25 cellular contexts compared by ENCODE assay signal in genomic region chr7:89021741-89022140, GRCh38.
DNase-seq lines count a peak whose midpoint lies in the region; ATAC-seq, FAIRE-seq and TF ChIP-seq lines count a peak whose summit lies in the region.
"Had no signal": no experiment of that assay in that cellular context is flagged by ENCODE, and none has a peak within 500 bp of the region (broad histone marks: within the 10 kb centered on the region; RNA-seq: fewer than 3 reads in every experiment).

No MANE protein-coding gene starts in this region.

- DNase-seq in H9 (no peak), H1 (ENCODE audit: low read depth in 1 of 2, low spot score in 2 of 2) (no peak), mesendoderm (peak; percentile 91), NCI-H526 treated with DMSO at 0.1 percent for 48 hours (lab: John Stamatoyannopoulos, UW) (no peak), D341Med (ENCODE audit: low spot score) (no peak), hepatic stellate cell (ENCODE audit: low spot score) (no peak)
- no peak for DNase-seq in stimulated activated effector memory CD8-positive, alpha-beta T cell treated with anti-CD3 and anti-CD28 coated beads, Interleukin-12 subunit alpha, Interleukin-12 subunit beta, amount 100 ng/mL, for 72 hours (ENCODE audit: low spot score in 2 of 2)
- DNase-seq: Caco-2; CD4-positive, CD25-positive, alpha-beta regulatory T cell; CD8-positive, alpha-beta T cell; DMS 273 treated with DMSO at 0.1 percent for 48 hours; DMS79; EL; GDM1; GM23248; HFFc6 had no signal

- H4K5ac ChIP-seq in H9 (ENCODE audit: insufficient read length, low read depth, low read length) = no peak overlapping the region
- H4K5ac ChIP-seq in H1 (ENCODE audit: insufficient read length, low read depth, low read length) = no peak overlapping the region
- no peak overlapping the region for H4K5ac ChIP-seq in mesendoderm (ENCODE audit: low read length)

- H2BK120ac ChIP-seq in H9 (ENCODE audit: low read depth, low read length, poor library complexity, severe bottlenecking) = no peak overlapping the region
- H2BK120ac ChIP-seq in H1 (replicated peaks; ENCODE audit: low read depth, low read length) = no peak overlapping the region
- H2BK120ac ChIP-seq in mesendoderm (ENCODE audit: low read depth, low read length) = no peak overlapping the region

- no peak overlapping the region for H3K27ac ChIP-seq in H9 (ENCODE audit: insufficient read length, low read depth, low read length)
- no peak overlapping the region for H3K27ac ChIP-seq in H1 (ENCODE audit: low read depth, low read length)
- H3K27ac ChIP-seq in mesendoderm (ENCODE audit: low read depth, low read length) = no peak overlapping the region
- H3K27ac ChIP-seq: 22Rv1, BLaER1, C4-2B, GM23248 had no signal

- H3K27ac Mint-ChIP-seq in H9 = peak overlapping the region in 2 of 3 experiments; percentile 37 to 62; a peak in 3 of 7 replicates
- H3K27ac Mint-ChIP-seq in stimulated activated effector memory CD8-positive, alpha-beta T cell treated with anti-CD3 and anti-CD28 coated beads, Interleukin-12 subunit alpha, Interleukin-12 subunit beta, amount 100 ng/mL, for 72 hours = no peak overlapping the region
- H3K27ac Mint-ChIP-seq: B cell; CD4-positive, CD25-positive, alpha-beta regulatory T cell; CD8-positive, alpha-beta T cell; HFFc6 had no signal

- H4K91ac ChIP-seq in H9 (ENCODE audit: insufficient read length, low read depth, low read length) (no peak overlapping the region), H1 (replicated peaks; ENCODE audit: insufficient read length, low read length) (peak overlapping the region; percentile 39)

- no peaks in the 10 kb centered on the region for H3K4me1 ChIP-seq in H9 (ENCODE audit: insufficient read depth, low read length)
- H3K4me1 ChIP-seq in H1 (replicated peaks in 1 of 4; ENCODE audit: control insufficient read depth in 3 of 4, insufficient read depth in 4 of 4, low read length in 3 of 4) = 0 out of 7 replicates have a peak, but pooled peaks cover 0 to 3% (median 0%) of the 10 kb centered on the region in 4 experiments
- H3K4me1 ChIP-seq in mesendoderm (ENCODE audit: control insufficient read depth, low read depth, low read length) = peaks cover 2% of the 10 kb centered on the region
- H3K4me1 ChIP-seq: Caco-2 had no signal

- no peak for TF ChIP-seq POLR2A in H1 (IDR thresholded peaks at IDR 0.05; ENCODE audit: control extremely low read depth in 1 of 2, low read depth in 2 of 2, low read length in 2 of 2)

- no peak for FAIRE-seq in H1 (lab: Jason Lieb, UNC)
- FAIRE-seq: A204.1, D721Med, GM12878, GM19239 had no signal

- H2AK5ac ChIP-seq in H9 (ENCODE audit: insufficient read length, low read length) = no peak overlapping the region
- no peak overlapping the region for H2AK5ac ChIP-seq in H1 (ENCODE audit: low read depth, low read length)
- no peak overlapping the region for H2AK5ac ChIP-seq in mesendoderm (ENCODE audit: low read length)

- H3K79me2 ChIP-seq in H9 (ENCODE audit: insufficient read depth, low read length) (no peaks in the 10 kb centered on the region), H1 (ENCODE audit: control insufficient read depth in 1 of 2, insufficient read depth in 2 of 2, low read length in 2 of 2) (no peaks in the 10 kb centered on the region), mesendoderm (ENCODE audit: control insufficient read depth, insufficient read depth, low read length) (no peaks in the 10 kb centered on the region)

- peaks cover 8 to 9% of the 10 kb centered on the region in 2 experiments for H3K4me1 Mint-ChIP-seq in H9
- H3K4me1 Mint-ChIP-seq in stimulated activated effector memory CD8-positive, alpha-beta T cell treated with anti-CD3 and anti-CD28 coated beads, Interleukin-12 subunit alpha, Interleukin-12 subunit beta, amount 100 ng/mL, for 72 hours = no peaks in the 10 kb centered on the region
- H3K4me1 Mint-ChIP-seq: B cell; CD4-positive, CD25-positive, alpha-beta regulatory T cell had no signal

- no peak overlapping the region for H2BK15ac ChIP-seq in H9 (ENCODE audit: low read depth, low read length)
- no peak overlapping the region for H2BK15ac ChIP-seq in H1 (ENCODE audit: low read length)
- no peak overlapping the region for H2BK15ac ChIP-seq in mesendoderm (replicated peaks; ENCODE audit: low read depth)

- no peak overlapping the region for H2BK20ac ChIP-seq in H9 (ENCODE audit: low read depth, low read length, poor library complexity, severe bottlenecking)
- no peak overlapping the region for H2BK20ac ChIP-seq in H1 (ENCODE audit: low read length)

- H3K27me3 ChIP-seq in H9 (ENCODE audit: insufficient read depth, low read length) = no peaks in the 10 kb centered on the region
- no peaks in the 10 kb centered on the region for H3K27me3 ChIP-seq in H1 (replicated peaks in 1 of 4; ENCODE audit: control insufficient read depth in 3 of 4, extremely low read depth in 1 of 4, insufficient read depth in 3 of 4, low read length in 3 of 4)
- H3K27me3 ChIP-seq in mesendoderm (ENCODE audit: insufficient read depth, low read length, poor library complexity) = no peaks in the 10 kb centered on the region
- H3K27me3 ChIP-seq: BLaER1 had no signal

- H3K9ac ChIP-seq in H9 (ENCODE audit: extremely low read depth, insufficient read length, low read length) (no peak overlapping the region), H1 (replicated peaks in 1 of 4; ENCODE audit: extremely low read depth in 1 of 4, low read depth in 3 of 4, low read length in 3 of 4) (no peak overlapping the region), mesendoderm (ENCODE audit: low read length) (no peak overlapping the region)
- H3K9ac ChIP-seq: BLaER1, GM23248 had no signal

- WGBS in H9 (ENCODE audit: extremely low coverage, insufficient read length, low lambda C conversion rate) = no CpG with 5 or more reads among the region's 1 CpG
- WGBS in H1 (ENCODE audit: extremely low coverage in 1 of 2, insufficient coverage in 1 of 2, insufficient read length in 1 of 2, insufficient replicate concordance in 2 of 2, low coverage in 1 of 2, low lambda C conversion rate in 2 of 2, missing lambda C conversion rate in 1 of 2), 2 experiments = 93% methylated on average over 1 of the region's 1 CpG; no CpG with 5 or more reads in 1 of the 2 experiments
- no CpG with 5 or more reads among the region's 1 CpG for WGBS in mesendoderm (ENCODE audit: extremely low coverage, insufficient coverage, low lambda C conversion rate)

- H2AFZ ChIP-seq in H9 (ENCODE audit: low read length) (no peak overlapping the region), H1 (ENCODE audit: low read length) (no peak overlapping the region)
- H2AFZ ChIP-seq: GM23248 had no signal

- H3K9me3 Mint-ChIP-seq in H9 = peaks cover 10% of the 10 kb centered on the region in 2 experiments
- H3K9me3 Mint-ChIP-seq in stimulated activated effector memory CD8-positive, alpha-beta T cell treated with anti-CD3 and anti-CD28 coated beads, Interleukin-12 subunit alpha, Interleukin-12 subunit beta, amount 100 ng/mL, for 72 hours = peaks cover 24% of the 10 kb centered on the region

- H3K9me3 ChIP-seq in H9 (ENCODE audit: control insufficient read depth, low read depth, low read length) = no peaks in the 10 kb centered on the region
- no peaks in the 10 kb centered on the region for H3K9me3 ChIP-seq in H1 (ENCODE audit: insufficient read depth in 2 of 2, low read depth in 1 of 2, low read length in 1 of 2)
- H3K9me3 ChIP-seq: BLaER1, Caco-2, HAP-1 had no signal

- H3K14ac ChIP-seq in H9 (ENCODE audit: insufficient read depth, low read length) (no peak overlapping the region), H1 (ENCODE audit: insufficient read length) (no peak overlapping the region)

- H3K23ac ChIP-seq in H9 (ENCODE audit: insufficient read length, low read depth, low read length) (no peak overlapping the region), H1 (ENCODE audit: insufficient read length) (no peak overlapping the region), mesendoderm (ENCODE audit: low read length) (no peak overlapping the region)

- peaks cover 0 to 15% (median 1%) of the 10 kb centered on the region in 3 experiments; a peak in 5 of 7 replicates for H3K36me3 Mint-ChIP-seq in H9 (ENCODE audit: insufficient read depth in 1 of 3, low read depth in 3 of 3)
- H3K36me3 Mint-ChIP-seq in stimulated activated effector memory CD8-positive, alpha-beta T cell treated with anti-CD3 and anti-CD28 coated beads, Interleukin-12 subunit alpha, Interleukin-12 subunit beta, amount 100 ng/mL, for 72 hours = no peaks in the 10 kb centered on the region
- H3K36me3 Mint-ChIP-seq: CD4-positive, CD25-positive, alpha-beta regulatory T cell; CD8-positive, alpha-beta T cell had no signal

- H3K4me2 ChIP-seq in H9 (ENCODE audit: insufficient read depth, insufficient read length, low read length) (no peak overlapping the region), H1 (ENCODE audit: insufficient read depth in 1 of 2, low read depth in 2 of 2, low read length in 2 of 2) (no peak overlapping the region), mesendoderm (ENCODE audit: low read length) (no peak overlapping the region)
- H3K4me2 ChIP-seq: BLaER1 had no signal

- ATAC-seq in stimulated activated effector memory CD8-positive, alpha-beta T cell treated with anti-CD3 and anti-CD28 coated beads, Interleukin-12 subunit alpha, Interleukin-12 subunit beta, amount 100 ng/mL, for 72 hours = peak; percentile 28
- ATAC-seq: CD8-positive, alpha-beta T cell; GM12878 had no signal

- TF ChIP-seq RAD21 in H1 (IDR thresholded peaks at IDR 0.05 in 1 of 2, conservative IDR thresholded peaks at IDR 0.05 in 1 of 2; ENCODE audit: low read depth in 2 of 2, low read length in 2 of 2) = no peak

- H4K8ac ChIP-seq in H9 (replicated peaks; ENCODE audit: insufficient read length, low read depth, low read length) (no peak overlapping the region), H1 (ENCODE audit: extremely low read depth, insufficient read depth, low read length) (no peak overlapping the region), mesendoderm (ENCODE audit: low read depth, low read length) (no peak overlapping the region)

- H4K20me1 ChIP-seq in H9 (ENCODE audit: control insufficient read depth, insufficient read depth, insufficient read length) (no peaks in the 10 kb centered on the region), H1 (replicated peaks in 1 of 2; ENCODE audit: control insufficient read depth in 1 of 2, insufficient read depth in 2 of 2, low read length in 2 of 2) (no peaks in the 10 kb centered on the region)
- H4K20me1 ChIP-seq: BLaER1 had no signal

- no peak overlapping the region for H3T11ph ChIP-seq in H9 (ENCODE audit: low read length)

- no peak overlapping the region for H3K56ac ChIP-seq in H9 (ENCODE audit: insufficient read length, low read depth, low read length)
- no peak overlapping the region for H3K56ac ChIP-seq in H1 (replicated peaks; ENCODE audit: insufficient read length, low read depth, low read length)
- H3K56ac ChIP-seq in mesendoderm (ENCODE audit: low read length) = no peak overlapping the region

- no peaks in the 10 kb centered on the region for H3K23me2 ChIP-seq in H9 (ENCODE audit: insufficient read length, low read depth, low read length, poor library complexity, severe bottlenecking)
- no peaks in the 10 kb centered on the region for H3K23me2 ChIP-seq in H1 (ENCODE audit: low read depth, low read length)

- TF ChIP-seq CTCF in H9 (conservative IDR thresholded peaks at IDR 0.05) = no peak
- no peak for TF ChIP-seq CTCF in H1 (IDR thresholded peaks at IDR 0.05; ENCODE audit: control extremely low read depth in 1 of 3, insufficient read depth in 1 of 3, low read depth in 1 of 3, low read length in 3 of 3)

- H3K27me3 Mint-ChIP-seq in H9 (ENCODE audit: low read depth) = no peaks in the 10 kb centered on the region
- H3K27me3 Mint-ChIP-seq: B cell; CD4-positive, CD25-positive, alpha-beta regulatory T cell had no signal

- H3K36me3 ChIP-seq in H1 (ENCODE audit: control insufficient read depth in 2 of 4, insufficient read depth in 4 of 4, low read length in 3 of 4) = no peaks in the 10 kb centered on the region; a peak in 1 of 8 replicates
- no peaks in the 10 kb centered on the region for H3K36me3 ChIP-seq in mesendoderm (ENCODE audit: control insufficient read depth, insufficient read depth, low read length)
- H3K36me3 ChIP-seq: BLaER1, HAP-1 had no signal

- H3K18ac ChIP-seq in H9 (ENCODE audit: insufficient read length, low read depth, low read length) (no peak overlapping the region), H1 (ENCODE audit: extremely low read depth, low read length) (no peak overlapping the region), mesendoderm (ENCODE audit: low read length) (no peak overlapping the region)

- POLR2A ChIA-PET in H1 (lab: Charles Lee; ENCODE audit: partially characterized antibody) = no interaction called here

- no peak for TF ChIP-seq EP300 in H1 (IDR thresholded peaks at IDR 0.05; ENCODE audit: borderline replicate concordance in 1 of 2, low read depth in 2 of 2, low read length in 2 of 2)

- CTCF ChIA-PET in H1 (lab: Charles Lee; ENCODE audit: partially characterized antibody) = no interaction called here

- H3K79me1 ChIP-seq in H9 (ENCODE audit: insufficient read depth, low read depth, low read length, poor library complexity, severe bottlenecking) (no peaks in the 10 kb centered on the region), H1 (ENCODE audit: low read depth, low read length) (no peaks in the 10 kb centered on the region), mesendoderm (ENCODE audit: low read length) (no peaks in the 10 kb centered on the region)

- H2BK5ac ChIP-seq in H9 (ENCODE audit: insufficient read length, low read length) (no peak overlapping the region), H1 (ENCODE audit: low read depth, low read length) (0 out of 2 replicates have a peak overlapping the region, but pooled peaks have one; percentile 20), mesendoderm (ENCODE audit: low read length) (no peak overlapping the region)

- H2BK12ac ChIP-seq in H9 (ENCODE audit: insufficient read length, low read depth, low read length) (no peak overlapping the region), H1 (ENCODE audit: low read depth, low read length) (0 out of 2 replicates have a peak overlapping the region, but pooled peaks have one; percentile 50)

- no peak overlapping the region for H3K4me3 Mint-ChIP-seq in H9
- no peak overlapping the region for H3K4me3 Mint-ChIP-seq in stimulated activated effector memory CD8-positive, alpha-beta T cell treated with anti-CD3 and anti-CD28 coated beads, Interleukin-12 subunit alpha, Interleukin-12 subunit beta, amount 100 ng/mL, for 72 hours
- H3K4me3 Mint-ChIP-seq: B cell; CD4-positive, CD25-positive, alpha-beta regulatory T cell; CD8-positive, alpha-beta T cell; HFFc6 had no signal

- no peak overlapping the region for H3K4me3 ChIP-seq in H1 (ENCODE audit: extremely low read depth in 1 of 4, insufficient read depth in 2 of 4, low read depth in 3 of 4, low read length in 4 of 4)
- H3K4me3 ChIP-seq in mesendoderm (ENCODE audit: low read length) = no peak overlapping the region
- H3K4me3 ChIP-seq: BLaER1, GM12878, GM23248, HAP-1 had no signal

- H3K4ac ChIP-seq in H9 (ENCODE audit: low read depth, low read length) = no peak overlapping the region
- no peak overlapping the region for H3K4ac ChIP-seq in H1 (replicated peaks; ENCODE audit: insufficient read length, low read depth, low read length)
- no peak overlapping the region for H3K4ac ChIP-seq in mesendoderm (ENCODE audit: low read depth, low read length)
